ENCODE assay signal across 18 cellular contexts in the genomic region with DNA sequence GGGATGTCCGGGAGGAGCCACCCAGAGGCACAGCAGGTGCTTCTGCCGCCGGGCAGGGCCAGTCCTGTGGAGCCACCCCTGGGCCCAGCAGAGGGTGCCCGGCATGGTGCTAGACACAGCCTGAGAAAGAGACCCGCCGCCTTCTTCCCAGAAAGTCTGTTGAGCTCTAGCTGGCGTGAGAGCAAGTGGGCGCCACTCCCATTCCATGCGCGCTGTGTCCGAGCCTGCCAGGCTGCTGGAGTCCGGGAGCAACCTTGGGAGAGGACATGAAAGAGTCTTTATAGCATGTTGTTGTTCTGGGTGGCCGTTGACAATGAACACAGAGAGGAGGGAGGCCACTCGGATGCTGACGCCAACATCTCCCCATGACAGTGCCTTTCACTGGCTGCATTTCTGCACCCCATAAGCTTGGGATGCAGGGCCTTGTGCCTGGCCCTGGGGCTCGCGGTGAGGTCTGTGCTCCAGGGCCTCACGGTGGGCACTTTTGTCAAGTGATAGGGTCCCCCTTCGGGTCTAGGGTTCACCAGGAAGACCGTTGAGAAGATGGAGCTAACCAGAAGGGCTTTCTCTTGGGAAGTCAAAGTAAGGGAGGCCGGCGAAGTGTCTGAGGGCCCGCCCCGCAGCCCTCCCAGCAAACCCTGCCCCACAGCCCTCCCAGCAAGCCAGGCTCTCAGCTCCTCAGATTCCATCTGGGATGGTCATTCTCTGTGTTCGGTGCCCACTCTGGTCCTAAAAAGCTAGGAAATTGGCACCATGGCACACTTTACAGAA. TPM values are rescaled to one million over a fixed set of nuclear protein-coding genes. Genes with fewer than 3 reads are reported as not detected.
A peak's percentile ranks its signal among the peaks of the same experiment; 100 is the strongest.
DNase-seq lines count a peak whose midpoint lies in the region; ATAC-seq and TF ChIP-seq lines count a peak whose summit lies in the region.
"Had no signal": no experiment of that assay in that cellular context is flagged by ENCODE, and none has a peak within 500 bp of the region (broad histone marks: within the 10 kb centered on the region; RNA-seq: fewer than 3 reads in every experiment).

No MANE protein-coding gene starts in this region.

- no peak overlapping the region for H3K4me3 ChIP-seq in prostate gland
- H3K4me3 ChIP-seq: GM23338, MG63 had no signal

- no peak for TF ChIP-seq CTCF in prostate gland (IDR thresholded peaks at IDR 0.05)

- intact Hi-C loops in prostate gland (cut with DNase I) = no loop called here

- in situ Hi-C loops in KBM-7 (cut with MboI; ENCODE audit: low pct_unique_long_range_greater_than_20kb, low sequenced_read_pairs) = no loop called here

- peak overlapping the region; percentile 100 for H3K27ac ChIP-seq in cingulate gyrus (ENCODE audit: low read depth, low read length)
- no peak overlapping the region for H3K27ac ChIP-seq in prostate gland
- H3K27ac ChIP-seq: KMS-11 had no signal

- H3K4me1 ChIP-seq in prostate gland (replicated peaks) = no peaks in the 10 kb centered on the region

- TF ChIP-seq POLR2A in prostate gland (IDR thresholded peaks at IDR 0.05) = no peak

- peaks cover 0 to 3% of the 10 kb centered on the region in 2 donors for H3K36me3 ChIP-seq in prostate gland
- H3K36me3 ChIP-seq: MG63 had no signal

- H3K9me3 ChIP-seq in prostate gland = no peaks in the 10 kb centered on the region
- H3K9me3 ChIP-seq: MG63 had no signal

- no peak for ATAC-seq in stimulated activated naive CD8-positive, alpha-beta T cell treated with anti-CD3 and anti-CD28 coated beads, Interleukin-15, Interleukin-2, amounts not matched to agents 100 U/mL and 50 U/mL, for 24 hours
- ATAC-seq: GM23338 had no signal

- 86% methylated on average over 25 of the region's 25 CpGs for WGBS in prostate gland

- no peaks in the 10 kb centered on the region for H3K27me3 ChIP-seq in prostate gland (replicated peaks; ENCODE audit: insufficient read depth)
- H3K27me3 ChIP-seq: MG63 had no signal

- peak in 13 of 14 donors; percentile 15 to 95 (median 77) for DNase-seq in C1 segment of cervical spinal cord (lab: John Stamatoyannopoulos, UW)
- DNase-seq in inferior parietal cortex (ENCODE audit: extremely low spot score) = peak; percentile 80
- DNase-seq in putamen (ENCODE audit: low spot score) = peak; percentile 94
- no peak for DNase-seq in stimulated activated naive CD8-positive, alpha-beta T cell treated with anti-CD3 and anti-CD28 coated beads, Interleukin-15, Interleukin-2, amounts not matched to agents 100 U/mL and 50 U/mL, for 24 hours
- no peak for DNase-seq in prostate gland (ENCODE audit: low spot score)
- no peak for DNase-seq in KBM-7
- no peak for DNase-seq in activated CD8-positive, alpha-beta memory T cell treated with anti-CD3 and anti-CD28 coated beads for 24 hours
- DNase-seq: CD8-positive, alpha-beta memory T cell; HFFc6; MG63; NCI-H1092 treated with DMSO at 0.1 percent for 48 hours; NCI-H1694 treated with DMSO at 0.1 percent for 48 hours; NCI-H69; NK-92 treated with Interleukin-12 subunit alpha and Interleukin-12 subunit beta, amount 100 ng/mL, for 24 hours had no signal

RNA-seq across cellular contexts. Expression of a gene that starts 47.3 kb away (rescaled TPM):
- 1 to 10 TPM in 1 of 2 donors, not detected in 1; 5.0 TPM for total RNA-seq in prostate gland
- total RNA-seq: B cell; CD8-positive, alpha-beta memory T cell; HFFc6 had no signal

Comparison
In these comparisons a context has a peak if more than half of its experiments do, and no peak if none do; other contexts are left out.
1. DNase-seq: peak in C1 segment of cervical spinal cord (13 of 14), inferior parietal cortex (single experiment) and putamen (single experiment); none in stimulated activated naive CD8-positive, alpha-beta T cell treated with anti-CD3 and anti-CD28 coated beads, Interleukin-15, Interleukin-2, amounts not matched to agents 100 U/mL and 50 U/mL, for 24 hours (single experiment), prostate gland (single experiment), KBM-7 (single experiment) and activated CD8-positive, alpha-beta memory T cell treated with anti-CD3 and anti-CD28 coated beads for 24 hours (single experiment).